10 cellular contexts compared by ENCODE assay signal in the genomic region with DNA sequence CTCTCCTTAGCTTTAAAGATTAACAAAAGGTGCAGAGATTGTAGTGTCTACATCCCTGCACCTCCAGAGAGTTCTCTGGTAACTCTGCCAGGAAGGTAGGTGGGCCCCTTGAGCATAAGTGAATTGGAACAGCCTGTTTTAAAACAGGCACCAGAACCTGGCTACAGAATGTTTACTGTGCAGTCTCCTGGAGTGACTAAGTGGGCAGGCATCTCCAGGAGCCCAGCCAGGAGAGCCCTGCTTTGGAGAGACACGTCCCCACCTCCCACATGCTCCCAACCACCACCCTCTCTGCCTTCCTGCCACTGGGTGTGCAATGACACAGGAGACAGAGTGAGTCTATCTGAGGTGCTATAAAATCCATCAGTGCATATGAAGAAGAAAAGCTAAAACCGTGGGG.
DNase-seq lines count a peak whose midpoint lies in the region; ATAC-seq, FAIRE-seq and TF ChIP-seq lines count a peak whose summit lies in the region.
"Had no signal": no experiment of that assay in that cellular context is flagged by ENCODE, and none has a peak within 500 bp of the region (broad histone marks: within the 10 kb centered on the region; RNA-seq: fewer than 3 reads in every experiment).

No MANE protein-coding gene starts in this region.

- no peaks in the 10 kb centered on the region for H3K79me2 ChIP-seq in HCT116 (ENCODE audit: insufficient read depth, low read length)

- H3K4me2 ChIP-seq in HCT116 (ENCODE audit: low read length) = peak overlapping the region; percentile 55

- peaks cover 0 to 3% (median under 1%) of the 10 kb centered on the region in 6 donors for H3K9me3 Mint-ChIP-seq in immature natural killer cell
- H3K9me3 Mint-ChIP-seq: naive thymus-derived CD8-positive, alpha-beta T cell had no signal

- no peaks in the 10 kb centered on the region for H4K20me1 ChIP-seq in HCT116 (ENCODE audit: insufficient read depth)

- H3K4me3 ChIP-seq in HCT116 (replicated peaks in 1 of 2; ENCODE audit: low read depth in 1 of 2, low read length in 2 of 2) = no peak overlapping the region
- no peak overlapping the region for H3K4me3 ChIP-seq in psoas muscle

- H3K27ac Mint-ChIP-seq in immature natural killer cell = no peak overlapping the region
- H3K27ac Mint-ChIP-seq: naive thymus-derived CD8-positive, alpha-beta T cell had no signal

- H3K9me3 ChIP-seq in HCT116 (ENCODE audit: control insufficient read depth in 1 of 2, insufficient read depth in 1 of 2, low read depth in 1 of 2, low read length in 2 of 2) = no peaks in the 10 kb centered on the region
- no peaks in the 10 kb centered on the region for H3K9me3 ChIP-seq in psoas muscle

- TF ChIP-seq POLR2A in HCT116 (IDR thresholded peaks at IDR 0.05; ENCODE audit: borderline replicate concordance, extremely low read depth, insufficient read depth, insufficient read length) (no peak), erythroblast (IDR thresholded peaks at IDR 0.05; ENCODE audit: low read length) (no peak)

- peaks cover 2 to 10% (median 2%) of the 10 kb centered on the region in 3 donors for H3K27me3 Mint-ChIP-seq in immature natural killer cell (ENCODE audit: low read depth in 3 of 3)

- intact Hi-C loops in HCT116 (cut with micrococcal nuclease) (no loop called here), Right ventricle myocardium inferior (cut with DNase I) (loop anchor here (5.0 kb wide), 3 partner anchors 74 to 169 kb away; partner anchors contain the start of gene EYA4), psoas muscle (cut with DNase I) (loop anchor here in 1 of 2 donors (1.0 to 2.0 kb wide), 2 partner anchors 69 to 112 kb away; no protein-coding TSS in a partner anchor)

- DNase-seq in HCT116 (ENCODE audit: low read depth, low spot score) (peak; percentile 81), RCC 7860 (ENCODE audit: low spot score) (peak; percentile 85), Right ventricle myocardium inferior (ENCODE audit: missing footprints) (peak; percentile 75), psoas muscle (peak; percentile 63 to 89), erythroblast (lab: John Stamatoyannopoulos, UW) (no peak), immature natural killer cell (no peak), activated gamma-delta T cell (lab: John Stamatoyannopoulos, UW) (no peak)
- DNase-seq in activated CD4-positive, alpha-beta T cell treated with anti-CD3 and anti-CD28 coated beads, Interleukin-2, amount 50 U/mL, for 48 hours = no peak
- DNase-seq: foreskin melanocyte; naive thymus-derived CD8-positive, alpha-beta T cell had no signal

- TF ChIP-seq RAD21 in HCT116 (IDR thresholded peaks at IDR 0.05; ENCODE audit: low read depth) = peak; percentile 45

- 15 to 25% (median 17%) methylated on average over 2 of the region's 2 CpGs for WGBS in psoas muscle, 3 donors

- 0 out of 2 replicates have a peak overlapping the region, but pooled peaks have one; percentile 21 for H3K9ac ChIP-seq in HCT116 (ENCODE audit: low read length)

- H3K27me3 ChIP-seq in HCT116 (ENCODE audit: insufficient read depth, low read length) (no peaks in the 10 kb centered on the region), psoas muscle (ENCODE audit: insufficient read depth in 3 of 3, low read length in 2 of 3) (no peaks in the 10 kb centered on the region)

- POLR2A ChIA-PET in HCT116 (lab: Charles Lee) = no interaction called here

- FAIRE-seq in RCC 7860 (lab: Jason Lieb, UNC) = peak; percentile 85

- H3K27ac ChIP-seq in HCT116 (ENCODE audit: low read depth, low read length) (peak overlapping the region; percentile 47), psoas muscle (peak overlapping the region; percentile 91)

- H3K36me3 ChIP-seq in HCT116 (ENCODE audit: control insufficient read depth in 1 of 2, insufficient read depth in 2 of 2, low read length in 2 of 2) = no peaks in the 10 kb centered on the region
- H3K36me3 ChIP-seq in psoas muscle (ENCODE audit: insufficient read depth in 1 of 2, low read depth in 1 of 2) = no peaks in the 10 kb centered on the region

- no peaks in the 10 kb centered on the region for H3K36me3 Mint-ChIP-seq in immature natural killer cell
- H3K36me3 Mint-ChIP-seq: naive thymus-derived CD8-positive, alpha-beta T cell had no signal

- CTCF ChIA-PET in HCT116 (lab: Charles Lee) = no interaction called here

- peak overlapping the region; percentile 39 for H2AFZ ChIP-seq in HCT116 (ENCODE audit: low read depth, low read length, poor library complexity, severe bottlenecking)

- H3K4me1 Mint-ChIP-seq in immature natural killer cell = no peaks in the 10 kb centered on the region

- BruUV-seq in HCT116 (replicated peaks; lab: Mats Ljungman, UMichigan) = no TSS peak

- RAD21 ChIA-PET in HCT116 (lab: Charles Lee; ENCODE audit: low non-redundant PET in 1 of 2, low total read pairs in 2 of 2, uncharacterized antibody in 2 of 2, unreplicated experiment in 2 of 2) = no interaction called here

- TF ChIP-seq CTCF in HCT116 (IDR thresholded peaks at IDR 0.05 in 2 of 3, conservative IDR thresholded peaks at IDR 0.05 in 1 of 3; ENCODE audit: borderline replicate concordance in 1 of 3, insufficient read depth in 1 of 3, low read depth in 2 of 3, low read length in 2 of 3) (peak in 2 of 3 experiments; percentile 28 to 34; a peak in 3 of 6 replicates), psoas muscle (IDR thresholded peaks at IDR 0.05) (peak; percentile 23)

- no peaks in the 10 kb centered on the region for H3K9me2 ChIP-seq in HCT116 (ENCODE audit: insufficient read depth)

- ATAC-seq in HCT116 (peak; percentile 98), Right ventricle myocardium inferior (peak; percentile 97), psoas muscle (peak; percentile 92 to 96 (median 96))
- ATAC-seq: naive thymus-derived CD8-positive, alpha-beta T cell had no signal

- H3K4me3 Mint-ChIP-seq in immature natural killer cell = no peak overlapping the region
- H3K4me3 Mint-ChIP-seq: naive thymus-derived CD8-positive, alpha-beta T cell had no signal

- peaks cover 14 to 29% of the 10 kb centered on the region in 2 experiments for H3K4me1 ChIP-seq in HCT116 (ENCODE audit: control insufficient read depth in 1 of 2, insufficient read depth in 2 of 2, low read length in 2 of 2)
- H3K4me1 ChIP-seq in psoas muscle = peaks cover 52% of the 10 kb centered on the region

TF ChIP-seq in HCT116, 20 proteins besides CTCF, POLR2A, EP300 and RAD21:
- TF ChIP-seq FOSL1 (IDR thresholded peaks at IDR 0.05; ENCODE audit: low read depth) = peak; percentile 63
- peak; percentile 62; the same call in 1 of the 2 replicates for TF ChIP-seq CBX3 (IDR thresholded peaks at IDR 0.05; ENCODE audit: low read depth)
- TF ChIP-seq JUND (IDR thresholded peaks at IDR 0.05) = peak; percentile 70
- TF ChIP-seq SP1 (IDR thresholded peaks at IDR 0.05; ENCODE audit: low read depth) = peak; percentile 72
- no peak for TF ChIP-seq EGR1 (IDR thresholded peaks at IDR 0.05; ENCODE audit: low read depth)
- TF ChIP-seq MAX (IDR thresholded peaks at IDR 0.05) = peak; percentile 73
- TF ChIP-seq ELF1 (IDR thresholded peaks at IDR 0.05; ENCODE audit: borderline replicate concordance, low read depth) = no peak
- 0 out of 2 replicates have a peak, but pooled peaks have one; percentile 18 for TF ChIP-seq SRF (IDR thresholded peaks at IDR 0.05; ENCODE audit: low read depth)
- TF ChIP-seq CEBPB (IDR thresholded peaks at IDR 0.05; ENCODE audit: low read depth) = no peak
- TF ChIP-seq TCF7L2 (IDR thresholded peaks at IDR 0.05; ENCODE audit: borderline replicate concordance, extremely low read depth, insufficient read depth, insufficient read length) = peak; percentile 38

Comparison
In these comparisons a context has a peak if more than half of its experiments do, and no peak if none do; other contexts are left out.
1. DNase-seq: peak in HCT116 (single experiment), RCC 7860 (single experiment), Right ventricle myocardium inferior (single experiment) and psoas muscle (2 of 2); none in erythroblast (0 of 2), activated CD4-positive, alpha-beta T cell treated with anti-CD3 and anti-CD28 coated beads, Interleukin-2, amount 50 U/mL, for 48 hours (0 of 2), immature natural killer cell (0 of 3) and activated gamma-delta T cell (single experiment).
2. Peak in every context shown above with its lines, with median percentiles within 50 percentile points of each other: ATAC-seq.